ENCODE assay signal across 32 cellular contexts in genomic region chr10:26665080-26666048, GRCh38.
"Had no signal": no experiment of that assay in that cellular context is flagged by ENCODE, and none has a peak within 500 bp of the region (broad histone marks: within the 10 kb centered on the region; RNA-seq: fewer than 3 reads in every experiment).

No MANE protein-coding gene starts in this region.

- ATAC-seq: esophagus mucosa; left cardiac atrium; left ventricle myocardium superior; stimulated activated memory B cell treated with anti-CD40 and anti-IgM and Interleukin-4, amounts not matched to agents 10 μg/mL and 1 μg/mL and 100 μg/mL, for 72 hours; stimulated activated naive CD8-positive, alpha-beta T cell treated with anti-CD3 and anti-CD28 coated beads, Interleukin-15, amount 100 ng/mL, for 72 hours; WTC11 had no signal

- H3K36me3 ChIP-seq: brain microvascular endothelial cell, ovary, uterus had no signal

- H3K27me3 ChIP-seq: brain microvascular endothelial cell, ovary, uterus had no signal

- H3K9me3 ChIP-seq: ovary, uterus had no signal

- H3K4me1 ChIP-seq: uterus had no signal

- H3K27ac ChIP-seq: brain microvascular endothelial cell, ovary, uterus had no signal

- H3K4me2 ChIP-seq: smooth muscle cell had no signal

- FAIRE-seq: astrocyte, endothelial cell of umbilical vein, keratinocyte, TTC549 had no signal

- H3K4me3 ChIP-seq: ovary, smooth muscle cell, uterus had no signal

- DNase-seq: activated CD4-positive, alpha-beta memory T cell treated with anti-CD3 and anti-CD28 coated beads, Interleukin-2, amount 10 ng/mL, durations not matched to agents 7 days and 5 days; activated CD4-positive, alpha-beta T cell treated with anti-CD3 and anti-CD28 coated beads for 1 hour; activated CD4-positive, alpha-beta T cell treated with anti-CD3 and anti-CD28 coated beads, Interleukin-2, amount 10 ng/mL, durations not matched to agents 7 days and 5 days; activated CD8-positive, alpha-beta memory T cell treated with anti-CD3 and anti-CD28 coated beads, Interleukin-2, amount 50 U/mL, for 48 hours; activated gamma-delta T cell; activated naive CD4-positive, alpha-beta T cell treated with anti-CD3 and anti-CD28 coated beads, Interleukin-2, amount 10 ng/mL, durations not matched to agents 7 days and 5 days; activated T-cell treated with anti-CD3 and anti-CD28 coated beads, Interleukin-2, amount 50 U/mL, for 24 hours; amniotic stem cell; brain microvascular endothelial cell; caudate nucleus; foreskin fibroblast; head of caudate nucleus; hippocampal formation; left cardiac atrium; left ventricle myocardium superior; naive B cell; nephron progenitor cell; ovary; stimulated activated CD4-positive, alpha-beta T cell treated with anti-CD3 and anti-CD28 coated beads, Interleukin-1b, Interleukin-23, amount 100 ng/mL, for 48 hours; stimulated activated CD4-positive, alpha-beta T cell treated with anti-CD3 and anti-CD28 coated beads, Interleukin-4, amount 100 ng/mL, for 4 hours; stimulated activated CD8-positive, alpha-beta memory T cell treated with anti-CD3 and anti-CD28 coated beads, Interleukin-4, amount 100 ng/mL, for 48 hours; stimulated activated naive CD8-positive, alpha-beta T cell treated with anti-CD3 and anti-CD28 coated beads, Interleukin-15, amount 100 ng/mL, for 72 hours; substantia nigra; uterus had no signal
